In the genomic region with DNA sequence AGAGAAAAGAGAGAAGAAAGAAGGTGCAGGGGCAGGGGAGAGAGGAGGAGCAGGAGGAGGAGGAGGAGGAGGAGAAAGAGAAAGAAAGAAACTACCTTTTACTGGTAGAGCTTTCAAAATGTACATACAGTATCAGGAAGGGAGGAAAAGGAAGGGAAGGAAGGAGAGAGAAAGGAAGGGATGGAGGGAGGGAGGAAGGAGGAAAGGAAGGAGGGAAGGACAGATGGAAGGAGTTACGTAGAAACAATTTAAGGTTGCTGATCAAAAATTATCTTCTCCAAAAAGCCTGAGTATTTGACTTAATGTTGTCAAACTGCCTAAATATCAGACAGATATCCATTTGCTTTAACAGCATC, we compare ENCODE assay signal across 1 cellular context.
A peak's percentile ranks its signal among the peaks of the same experiment; 100 is the strongest.
TF ChIP-seq lines count a peak whose summit lies in the region.

No MANE protein-coding gene starts in this region.

TF ChIP-seq in GM12878, 131 proteins besides CTCF, POLR2A, EP300 and RAD21 (continued from another document):
- TF ChIP-seq YBX1 (IDR thresholded peaks at IDR 0.05), result no peak
- TF ChIP-seq SP1 (IDR thresholded peaks at IDR 0.05; ENCODE audit: low read depth, low read length), result no peak
- TF ChIP-seq IKZF2 (IDR thresholded peaks at IDR 0.05), result peak in 1 of 2 experiments; percentile 19; a peak in 1 of 4 replicates
- no peak for TF ChIP-seq CHD4 (IDR thresholded peaks at IDR 0.05)
- 0 out of 2 replicates have a peak, but pooled peaks have one; percentile 23 for TF ChIP-seq HDGF (IDR thresholded peaks at IDR 0.05)
- no peak for TF ChIP-seq LARP7 (IDR thresholded peaks at IDR 0.05)
- TF ChIP-seq ATF7 (IDR thresholded peaks at IDR 0.05; ENCODE audit: low read depth), result no peak
- no peak for TF ChIP-seq RCOR1 (conservative IDR thresholded peaks at IDR 0.05; ENCODE audit: low read depth, low read length)
